Comparison of ENCODE assay signal across 2 cellular contexts in genomic region chr6:142027074-142027473, GRCh38.
TF ChIP-seq lines count a peak whose summit lies in the region.

No MANE protein-coding gene starts in this region.

TF ChIP-seq in SK-N-SH treated with all-trans-retinoic acid at 6 μM for 48 hours, 23 proteins besides CTCF, POLR2A, EP300 and RAD21 (continued from another document):
- TF ChIP-seq TSHZ2 (CRISPR knock-in tag; IDR thresholded peaks at IDR 0.05) (no peak), GLIS3 (CRISPR knock-in tag; IDR thresholded peaks at IDR 0.05) (no peak), ZFP3 (CRISPR knock-in tag; IDR thresholded peaks at IDR 0.05) (no peak), OSR1 (CRISPR knock-in tag; IDR thresholded peaks at IDR 0.05) (no peak), ZFP30 (CRISPR knock-in tag; IDR thresholded peaks at IDR 0.05) (no peak), CREB5 (CRISPR knock-in tag; IDR thresholded peaks at IDR 0.05; ENCODE audit: low read depth) (no peak), ISL1 (CRISPR knock-in tag; IDR thresholded peaks at IDR 0.05) (no peak), POU6F1 (CRISPR knock-in tag; IDR thresholded peaks at IDR 0.05; ENCODE audit: borderline replicate concordance, low read depth) (no peak), TOX (CRISPR knock-in tag; IDR thresholded peaks at IDR 0.05; ENCODE audit: borderline replicate concordance) (no peak), RARB (CRISPR knock-in tag; IDR thresholded peaks at IDR 0.05) (no peak), BACH2 (CRISPR knock-in tag; IDR thresholded peaks at IDR 0.05; ENCODE audit: borderline replicate concordance) (no peak), PPARA (CRISPR knock-in tag; IDR thresholded peaks at IDR 0.05; ENCODE audit: borderline replicate concordance) (no peak), ZNF565 (CRISPR knock-in tag; conservative IDR thresholded peaks at IDR 0.05; ENCODE audit: low read depth) (no peak), TCF4 (CRISPR knock-in tag; IDR thresholded peaks at IDR 0.05; ENCODE audit: borderline replicate concordance) (no peak), CSDC2 (CRISPR knock-in tag; IDR thresholded peaks at IDR 0.05) (no peak), ZNF8 (CRISPR knock-in tag; IDR thresholded peaks at IDR 0.05) (no peak)
TF ChIP-seq in SK-N-SH treated with all-trans-retinoic acid at 6 μM for 48 hours: peak in this region for 0.

TF ChIP-seq in K562, 482 proteins besides CTCF, POLR2A, EP300 and RAD21 (continued from another document):
- peak; percentile 55; the same call in 1 of the 2 replicates for TF ChIP-seq CHAMP1 (IDR thresholded peaks at IDR 0.05)
- TF ChIP-seq TRIM28 (IDR thresholded peaks at IDR 0.05), result 0 out of 2 replicates have a peak, but pooled peaks have one; percentile 53
- TF ChIP-seq CC2D1A (IDR thresholded peaks at IDR 0.05), result peak; percentile 85
- TF ChIP-seq AFF1 (IDR thresholded peaks at IDR 0.05; ENCODE audit: low read depth in 1 of 2, partially characterized antibody in 2 of 2), result peak; percentile 1 to 28
- 0 out of 2 replicates have a peak, but pooled peaks have one; percentile 43 for TF ChIP-seq EHMT2 (IDR thresholded peaks at IDR 0.05)
- TF ChIP-seq ZNF76 (CRISPR knock-in tag; IDR thresholded peaks at IDR 0.05; ENCODE audit: borderline replicate concordance), result no peak
- no peak for TF ChIP-seq NBN (IDR thresholded peaks at IDR 0.05; ENCODE audit: low read depth)
- TF ChIP-seq BRD9 (IDR thresholded peaks at IDR 0.05; ENCODE audit: low read depth, partially characterized antibody), result no peak
TF ChIP-seq in K562: peak in this region for 6.
